Comparison of ENCODE assay signal across 9 cellular contexts in genomic region chr6:103122766-103123601, GRCh38.
A peak's percentile ranks its signal among the peaks of the same experiment; 100 is the strongest.
DNase-seq lines count a peak whose midpoint lies in the region; ATAC-seq and TF ChIP-seq lines count a peak whose summit lies in the region.
"Had no signal": no experiment of that assay in that cellular context is flagged by ENCODE, and none has a peak within 500 bp of the region (broad histone marks: within the 10 kb centered on the region; RNA-seq: fewer than 3 reads in every experiment).

No MANE protein-coding gene starts in this region.

- H3K36me3 ChIP-seq in lung (ENCODE audit: control insufficient read depth in 2 of 2, insufficient read depth in 2 of 2, low read length in 2 of 2): no peaks in the 10 kb centered on the region

- 27 to 28% methylated on average over 10 of the region's 10 CpGs for WGBS in lung, 2 donors

- H3K27ac ChIP-seq in lung (ENCODE audit: low read depth in 1 of 2, low read length in 1 of 2): no peak overlapping the region

- ATAC-seq in GM18858 (IDR thresholded peaks at IDR 0.05; ENCODE audit: unreplicated experiment) (peak; percentile 80), HG03565 (IDR thresholded peaks at IDR 0.05; ENCODE audit: unreplicated experiment) (peak; percentile 63), lung (ENCODE audit: insufficient read depth, low FRiP score) (peak; percentile 41)

- POLR2A ChIA-PET in MCF 10A (lab: Yijun Ruan, JAX): interaction anchor here (0.6 kb wide), 1 partner anchor 273 kb away, joined by 4 read pairs; no protein-coding TSS in a partner anchor

- no TSS peak for BruUV-seq in MCF 10A (replicated peaks; lab: Mats Ljungman, UMichigan)

- H3K9me3 Mint-ChIP-seq in MCF 10A (ENCODE audit: unreplicated experiment): no peaks in the 10 kb centered on the region
- H3K9me3 Mint-ChIP-seq in T-helper 2 cell treated with Interferon-gamma antibody and Interleukin-4, amounts not matched to agents 5 μg/mL and 100 μg/mL, for 36 hours: no peaks in the 10 kb centered on the region

- CTCF ChIA-PET in MCF 10A (lab: Yijun Ruan, JAX): interaction anchor here (0.5 to 2.5 kb wide), 35 partner anchors 9 to 1989 kb away, joined by 3 to 23 read pairs (median 4); no protein-coding TSS in a partner anchor

- TF ChIP-seq CTCF in MCF 10A (IDR thresholded peaks at IDR 0.05; ENCODE audit: unreplicated experiment) (peak; percentile 75), lung (IDR thresholded peaks at IDR 0.05; ENCODE audit: control extremely low read depth, extremely low read depth) (peak; percentile 9)

- H3K4me1 ChIP-seq in lung (ENCODE audit: control insufficient read depth in 2 of 2, insufficient read depth in 2 of 2, low read length in 2 of 2): no peaks in the 10 kb centered on the region

- no peak overlapping the region for H3K4me3 ChIP-seq in lung

- no peaks in the 10 kb centered on the region for H3K27me3 Mint-ChIP-seq in MCF 10A (ENCODE audit: insufficient read depth, unreplicated experiment)
- no peaks in the 10 kb centered on the region for H3K27me3 Mint-ChIP-seq in T-helper 2 cell treated with Interferon-gamma antibody and Interleukin-4, amounts not matched to agents 5 μg/mL and 100 μg/mL, for 36 hours (ENCODE audit: low read depth)
- H3K27me3 Mint-ChIP-seq: central memory CD8-positive, alpha-beta T cell had no signal

- no peaks in the 10 kb centered on the region for H3K27me3 ChIP-seq in lung (ENCODE audit: control insufficient read depth, insufficient read depth)

- peaks cover 12% of the 10 kb centered on the region for H3K4me1 Mint-ChIP-seq in MCF 10A (ENCODE audit: insufficient read depth, unreplicated experiment)
- no peaks in the 10 kb centered on the region for H3K4me1 Mint-ChIP-seq in T-helper 2 cell treated with Interferon-gamma antibody and Interleukin-4, amounts not matched to agents 5 μg/mL and 100 μg/mL, for 36 hours (ENCODE audit: low read depth)
- H3K4me1 Mint-ChIP-seq: central memory CD8-positive, alpha-beta T cell had no signal

- intact Hi-C loops in MCF 10A (cut with micrococcal nuclease): loop anchor here (1.0 to 5.0 kb wide), 4 partner anchors 273 to 1726 kb away; no protein-coding TSS in a partner anchor

- H3K4me3 Mint-ChIP-seq in MCF 10A (ENCODE audit: unreplicated experiment): no peak overlapping the region
- H3K4me3 Mint-ChIP-seq in T-helper 2 cell treated with Interferon-gamma antibody and Interleukin-4, amounts not matched to agents 5 μg/mL and 100 μg/mL, for 36 hours: no peak overlapping the region
- H3K4me3 Mint-ChIP-seq: central memory CD8-positive, alpha-beta T cell had no signal

- no peak overlapping the region for H3K27ac Mint-ChIP-seq in MCF 10A (ENCODE audit: low read depth, unreplicated experiment)
- no peak overlapping the region for H3K27ac Mint-ChIP-seq in T-helper 2 cell treated with Interferon-gamma antibody and Interleukin-4, amounts not matched to agents 5 μg/mL and 100 μg/mL, for 36 hours

- no peaks in the 10 kb centered on the region for H3K36me3 Mint-ChIP-seq in MCF 10A (ENCODE audit: insufficient read depth, unreplicated experiment)
- H3K36me3 Mint-ChIP-seq in T-helper 2 cell treated with Interferon-gamma antibody and Interleukin-4, amounts not matched to agents 5 μg/mL and 100 μg/mL, for 36 hours (ENCODE audit: low read depth): no peaks in the 10 kb centered on the region

- H3K9me3 ChIP-seq in lung (ENCODE audit: control insufficient read depth in 2 of 2, insufficient read depth in 1 of 2, low read length in 1 of 2): no peaks in the 10 kb centered on the region

- DNase-seq in AG20443 (ENCODE audit: low spot score) (peak; percentile 12), NCI-H526 treated with DMSO at 0.1 percent for 48 hours (lab: John Stamatoyannopoulos, UW) (peak; percentile 65), MCF 10A (ENCODE audit: unreplicated experiment) (peak; percentile 76), lung (ENCODE audit: low spot score) (peak; percentile 64), GOT3 (lab: John Stamatoyannopoulos, UW) (no peak)
- DNase-seq in T-helper 2 cell treated with Interferon-gamma antibody and Interleukin-4, amounts not matched to agents 5 μg/mL and 100 μg/mL, for 36 hours (ENCODE audit: low spot score): no peak

Comparison
In these comparisons a context has a peak if more than half of its experiments do, and no peak if none do; other contexts are left out.
1. DNase-seq: peak in AG20443 (single experiment), NCI-H526 treated with DMSO at 0.1 percent for 48 hours (single experiment), MCF 10A (single experiment) and lung (single experiment); none in GOT3 (single experiment) and T-helper 2 cell treated with Interferon-gamma antibody and Interleukin-4, amounts not matched to agents 5 μg/mL and 100 μg/mL, for 36 hours (single experiment).
2. Peak in every context shown above with its lines, with median percentiles within 50 percentile points of each other: ATAC-seq.